In the genomic region with DNA sequence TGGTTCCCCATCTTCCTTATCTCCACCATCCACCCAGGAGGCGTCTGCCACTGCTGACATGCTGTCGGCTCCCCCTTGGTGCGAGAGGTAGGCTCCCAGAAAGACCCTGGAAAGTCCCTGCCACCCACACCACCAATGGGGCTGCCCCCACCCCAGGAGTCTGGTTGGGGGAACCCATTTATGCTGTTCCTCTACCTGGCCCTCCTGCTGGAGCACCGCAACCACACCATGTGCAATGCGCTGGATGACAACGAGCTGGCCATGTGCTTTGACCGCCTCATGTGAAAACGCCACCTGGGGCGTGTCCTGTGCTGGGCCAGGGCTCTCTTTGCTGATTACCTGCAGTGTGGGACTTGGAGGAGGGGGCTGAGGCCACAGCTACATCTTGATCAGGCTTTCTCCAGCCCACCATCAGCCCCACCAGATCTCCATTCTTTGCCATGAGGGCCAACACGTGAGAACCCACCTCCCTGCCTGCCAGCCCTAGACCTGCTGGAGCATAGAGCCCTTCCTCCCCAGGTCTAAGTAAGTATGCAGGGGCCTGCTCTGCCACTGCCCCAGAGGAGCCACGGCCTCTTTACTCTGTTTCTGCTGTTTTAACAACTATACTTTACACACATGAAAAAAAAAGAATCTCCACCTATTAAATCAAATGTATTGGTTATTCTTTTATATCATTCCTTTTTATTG, we compare ENCODE assay signal across 21 cellular contexts. TPM values are rescaled to one million over a fixed set of nuclear protein-coding genes. Genes with fewer than 3 reads are reported as not detected.
DNase-seq lines count a peak whose midpoint lies in the region; ATAC-seq, FAIRE-seq and TF ChIP-seq lines count a peak whose summit lies in the region.
"Had no signal": no experiment of that assay in that cellular context is flagged by ENCODE, and none has a peak within 500 bp of the region (broad histone marks: within the 10 kb centered on the region; RNA-seq: fewer than 3 reads in every experiment).

No MANE protein-coding gene starts in this region.

- H3K27me3 ChIP-seq in RWPE2 (ENCODE audit: insufficient read depth, poor library complexity, severe bottlenecking) (no peaks in the 10 kb centered on the region), osteoblast (ENCODE audit: insufficient read depth, low read length) (no peaks in the 10 kb centered on the region), small intestine (ENCODE audit: control insufficient read depth in 2 of 2, insufficient read depth in 2 of 2, low read length in 2 of 2) (no peaks in the 10 kb centered on the region)
- H3K27me3 ChIP-seq: ovary, testis had no signal

- ATAC-seq in HG02571 (IDR thresholded peaks at IDR 0.05; ENCODE audit: unreplicated experiment), result peak; percentile 45
- no peak for ATAC-seq in RWPE2 (ENCODE audit: low read depth)
- ATAC-seq: sciatic nerve had no signal

- no peak for TF ChIP-seq CTCF in RWPE2 (IDR thresholded peaks at IDR 0.05; ENCODE audit: poor library complexity, severe bottlenecking)
- no peak for TF ChIP-seq CTCF in osteoblast (IDR thresholded peaks at IDR 0.05; ENCODE audit: extremely low read depth, low read depth, low read length)

- DNase-seq in GM12892 (ENCODE audit: insufficient read length), result peak; percentile 53
- DNase-seq in RWPE2 (ENCODE audit: low spot score), result peak; percentile 28
- peak; percentile 44 for DNase-seq in osteoblast (ENCODE audit: insufficient read length, low spot score, missing footprints)
- DNase-seq in small intestine, result no peak
- DNase-seq in amygdala (lab: John Stamatoyannopoulos, UW), result no peak
- DNase-seq in activated CD4-positive, alpha-beta T cell treated with anti-CD3 and anti-CD28 coated beads for 1 hour, result no peak
- DNase-seq in HCEC 1CT, result no peak
- DNase-seq: activated naive CD4-positive, alpha-beta T cell; EL; NCI-H187; NCI-H510A; ovary had no signal

- H3K79me2 ChIP-seq in osteoblast (ENCODE audit: insufficient read depth, low read length), result no peaks in the 10 kb centered on the region

- no peak for TF ChIP-seq POLR2A in GM12892 (IDR thresholded peaks at IDR 0.05; ENCODE audit: low read depth, low read length)

- FAIRE-seq in GM12892 (lab: Jason Lieb, UNC), result peak; percentile 89
- FAIRE-seq in small intestine (lab: Jason Lieb, UNC), result no peak
- FAIRE-seq: astrocyte, colon, endothelial cell of umbilical vein had no signal

- H2AFZ ChIP-seq in osteoblast (ENCODE audit: low read length), result no peak overlapping the region

- no peak overlapping the region for H3K27ac ChIP-seq in RWPE2 (ENCODE audit: poor library complexity, severe bottlenecking)
- no peak overlapping the region for H3K27ac ChIP-seq in osteoblast (ENCODE audit: low read depth, low read length)
- H3K27ac ChIP-seq in small intestine (ENCODE audit: low read depth in 1 of 2, low read length in 1 of 2), result no peak overlapping the region
- H3K27ac ChIP-seq: ovary, testis had no signal

- H3K4me3 ChIP-seq in RWPE2 (ENCODE audit: severe bottlenecking), result no peak overlapping the region
- H3K4me3 ChIP-seq in osteoblast (ENCODE audit: insufficient read depth, low read length), result no peak overlapping the region
- no peak overlapping the region for H3K4me3 ChIP-seq in small intestine (ENCODE audit: low read depth in 1 of 2, low read length in 2 of 2)
- H3K4me3 ChIP-seq: ovary, testis had no signal

- H3K4me1 ChIP-seq in RWPE2 (ENCODE audit: insufficient read depth, poor library complexity, severe bottlenecking) (peaks cover 27% of the 10 kb centered on the region), osteoblast (ENCODE audit: insufficient read depth, low read length) (peaks cover 18% of the 10 kb centered on the region), small intestine (ENCODE audit: control insufficient read depth in 2 of 2, insufficient read depth in 1 of 2, low read depth in 1 of 2, low read length in 1 of 2) (no peaks in the 10 kb centered on the region)
- H3K4me1 ChIP-seq: testis had no signal

- no peak overlapping the region for H3K4me2 ChIP-seq in osteoblast (ENCODE audit: insufficient read depth, low read length)

- 79 to 88% (median 85%) methylated on average over 11 of the region's 11 CpGs for WGBS in small intestine, 3 donors

- H3K9me3 ChIP-seq in RWPE2 (ENCODE audit: severe bottlenecking) (no peaks in the 10 kb centered on the region), osteoblast (ENCODE audit: low read depth, low read length) (no peaks in the 10 kb centered on the region), small intestine (ENCODE audit: control insufficient read depth, low read depth) (no peaks in the 10 kb centered on the region)
- H3K9me3 ChIP-seq: ovary, testis had no signal

- no peaks in the 10 kb centered on the region for H4K20me1 ChIP-seq in osteoblast (ENCODE audit: insufficient read depth, low read length)

- H3K36me3 ChIP-seq in RWPE2 (ENCODE audit: low read depth), result no peaks in the 10 kb centered on the region
- no peaks in the 10 kb centered on the region for H3K36me3 ChIP-seq in osteoblast (ENCODE audit: insufficient read depth, low read length)
- H3K36me3 ChIP-seq in small intestine (ENCODE audit: control insufficient read depth in 2 of 2, insufficient read depth in 2 of 2, low read length in 2 of 2), result no peaks in the 10 kb centered on the region
- H3K36me3 ChIP-seq: ovary had no signal

RNA-seq across cellular contexts. Expression of a gene that starts 7.9 kb away (rescaled TPM):
- polyA plus RNA-seq in GM12892 (2012; ENCODE audit: missing spikeins), result not detected
- under 0.01 TPM in 1 of 2 replicates, not detected in the other for total RNA-seq in osteoblast
- polyA plus RNA-seq in small intestine, result 1 to 10 TPM; 2.4 to 5.8 (median 3.8) TPM
- total RNA-seq: astrocyte; fibroblast of villous mesenchyme; T-helper 2 cell treated with Interferon-gamma antibody and Interleukin-4, amounts not matched to agents 100 ng/mL and 5 ng/mL, for 36 hours had no signal

RNA-seq across cellular contexts. Expression of a gene that starts 39.6 kb away (rescaled TPM):
- polyA plus RNA-seq in GM12892 (2012; ENCODE audit: missing spikeins), result not detected
- total RNA-seq in osteoblast, result not detected in 2 replicates
- 1 to 10 TPM in 1 of 3 donors, under 1 TPM in 2; 0.34 to 1.1 (median 0.45) TPM for polyA plus RNA-seq in small intestine
- total RNA-seq: astrocyte; endothelial cell of umbilical vein; fibroblast of villous mesenchyme; mucosa of gallbladder; sciatic nerve; T-helper 2 cell treated with Interferon-gamma antibody and Interleukin-4, amounts not matched to agents 100 ng/mL and 5 ng/mL, for 36 hours had no signal
- polyA plus RNA-seq: endothelial cell of umbilical vein, ovary had no signal

Comparison
In these comparisons a context has a peak if more than half of its experiments do, and no peak if none do; other contexts are left out.
1. DNase-seq: peak in GM12892 (single experiment), RWPE2 (single experiment) and osteoblast (single experiment); none in small intestine (single experiment), amygdala (0 of 56), activated CD4-positive, alpha-beta T cell treated with anti-CD3 and anti-CD28 coated beads for 1 hour (single experiment) and HCEC 1CT (single experiment).